In genomic region chr11:32400670-32401369, GRCh38 we compare ENCODE assay signal across 12 cellular contexts.
"Had no signal": no experiment of that assay in that cellular context is flagged by ENCODE, and none has a peak within 500 bp of the region (broad histone marks: within the 10 kb centered on the region; RNA-seq: fewer than 3 reads in every experiment).

No MANE protein-coding gene starts in this region.

- ATAC-seq: stimulated activated naive CD8-positive, alpha-beta T cell treated with anti-CD3 and anti-CD28 coated beads, Interleukin-15, amount 100 ng/mL, for 72 hours; upper lobe of right lung had no signal

- H3K4me1 ChIP-seq: breast epithelium, upper lobe of right lung had no signal

- H3K27me3 ChIP-seq: ovary, upper lobe of right lung had no signal

- DNase-seq: activated CD4-positive, alpha-beta T cell treated with anti-CD3 and anti-CD28 coated beads, Interleukin-2, amount 10 ng/mL, durations not matched to agents 24 days and 14 days; activated CD4-positive, CD25-positive, alpha-beta regulatory T cell; activated naive CD4-positive, alpha-beta T cell; activated naive CD8-positive, alpha-beta T cell treated with anti-CD3 and anti-CD28 coated beads, Interleukin-2, amount 10 ng/mL, durations not matched to agents 7 days and 5 days; activated T-cell treated with anti-CD3 and anti-CD28 coated beads for 4 hours; aorta; dorsolateral prefrontal cortex; ovary; stimulated activated CD4-positive, alpha-beta T cell treated with anti-CD3 and anti-CD28 coated beads, Interleukin-1b, Interleukin-23, amount 100 ng/mL, for 48 hours; stimulated activated naive CD8-positive, alpha-beta T cell treated with anti-CD3 and anti-CD28 coated beads, Interleukin-15, amount 100 ng/mL, for 72 hours; upper lobe of right lung had no signal

- H3K36me3 ChIP-seq: breast epithelium, ovary, upper lobe of right lung had no signal

- H3K4me3 ChIP-seq: breast epithelium, dorsolateral prefrontal cortex, ovary, upper lobe of right lung had no signal

- H3K9me3 ChIP-seq: breast epithelium, ovary, upper lobe of right lung had no signal

- H3K27ac ChIP-seq: breast epithelium, dorsolateral prefrontal cortex, ovary, upper lobe of right lung had no signal
